Comparison of ENCODE assay signal across 9 cellular contexts in genomic region chr14:104798300-104799238, GRCh38. TPM values are rescaled to one million over a fixed set of nuclear protein-coding genes. Genes with fewer than 3 reads are reported as not detected.
DNase-seq lines count a peak whose midpoint lies in the region; ATAC-seq and TF ChIP-seq lines count a peak whose summit lies in the region.
"Had no signal": no experiment of that assay in that cellular context is flagged by ENCODE, and none has a peak within 500 bp of the region (broad histone marks: within the 10 kb centered on the region; RNA-seq: fewer than 3 reads in every experiment).

No MANE protein-coding gene starts in this region.

- H3K9me3 ChIP-seq in ascending aorta = no peaks in the 10 kb centered on the region
- H3K9me3 ChIP-seq in muscle layer of duodenum (ENCODE audit: control insufficient read depth in 1 of 2, low read length in 2 of 2) = no peaks in the 10 kb centered on the region
- H3K9me3 ChIP-seq in thyroid gland = no peaks in the 10 kb centered on the region

- peaks cover 25 to 29% of the 10 kb centered on the region in 2 donors for H3K4me1 ChIP-seq in ascending aorta
- H3K4me1 ChIP-seq in muscle layer of duodenum (ENCODE audit: control insufficient read depth in 1 of 2, insufficient read depth in 2 of 2, low read length in 2 of 2) = peaks cover 18 to 48% of the 10 kb centered on the region in 2 donors
- H3K4me1 ChIP-seq in thyroid gland = peaks cover 53 to 63% of the 10 kb centered on the region in 2 donors

- no peaks in the 10 kb centered on the region for H3K9me3 Mint-ChIP-seq in activated naive CD4-positive, alpha-beta T cell treated with anti-CD3 and anti-CD28 coated beads, Interleukin-2, amount 10 ng/mL, durations not matched to agents 7 days and 5 days

- ATAC-seq in esophagus mucosa = no peak

- H3K36me3 ChIP-seq in ascending aorta = no peaks in the 10 kb centered on the region
- H3K36me3 ChIP-seq in muscle layer of duodenum (ENCODE audit: control insufficient read depth in 1 of 2, insufficient read depth in 2 of 2, low read length in 2 of 2) = no peaks in the 10 kb centered on the region
- H3K36me3 ChIP-seq in thyroid gland = no peaks in the 10 kb centered on the region

- 66 to 67% methylated on average over 16 of the region's 16 CpGs for WGBS in thyroid gland, 2 donors

- H3K27me3 Mint-ChIP-seq in activated naive CD4-positive, alpha-beta T cell treated with anti-CD3 and anti-CD28 coated beads, Interleukin-2, amount 10 ng/mL, durations not matched to agents 7 days and 5 days = peaks cover 50% of the 10 kb centered on the region

- no peak for TF ChIP-seq POLR2A in thyroid gland (IDR thresholded peaks at IDR 0.05)

- no peak for TF ChIP-seq CTCF in ascending aorta (IDR thresholded peaks at IDR 0.05)
- TF ChIP-seq CTCF in thyroid gland (IDR thresholded peaks at IDR 0.05) = no peak
- TF ChIP-seq CTCF in GM10248 (IDR thresholded peaks at IDR 0.05; ENCODE audit: control extremely low read depth, extremely low read depth, low read depth, missing control alignments) = no peak

- POLR2A ChIA-PET in GM10248 (lab: Yijun Ruan, JAX) = no interaction called here

- H3K4me3 Mint-ChIP-seq in activated naive CD4-positive, alpha-beta T cell treated with anti-CD3 and anti-CD28 coated beads, Interleukin-2, amount 10 ng/mL, durations not matched to agents 7 days and 5 days = peak overlapping the region; percentile 43

- H3K36me3 Mint-ChIP-seq in activated naive CD4-positive, alpha-beta T cell treated with anti-CD3 and anti-CD28 coated beads, Interleukin-2, amount 10 ng/mL, durations not matched to agents 7 days and 5 days = peaks cover 4% of the 10 kb centered on the region

- no peak for DNase-seq in activated naive CD4-positive, alpha-beta T cell treated with anti-CD3 and anti-CD28 coated beads, Interleukin-2, amount 10 ng/mL, durations not matched to agents 7 days and 5 days
- DNase-seq in activated naive CD4-positive, alpha-beta T cell treated with anti-CD3 and anti-CD28 coated beads, Interleukin-2, amount 50 U/mL, for 16 hours = no peak
- DNase-seq in ascending aorta (ENCODE audit: low spot score in 2 of 2) (no peak), thyroid gland (no peak), GM10248 (ENCODE audit: extremely low spot score) (no peak), D341Med (ENCODE audit: low spot score) (no peak)
- DNase-seq: activated gamma-delta T cell had no signal

- H3K4me1 Mint-ChIP-seq in activated naive CD4-positive, alpha-beta T cell treated with anti-CD3 and anti-CD28 coated beads, Interleukin-2, amount 10 ng/mL, durations not matched to agents 7 days and 5 days = peaks cover 51% of the 10 kb centered on the region

- intact Hi-C loops in ascending aorta (cut with DNase I) (no loop called here), thyroid gland (cut with DNase I) (no loop called here)

- H3K27me3 ChIP-seq in ascending aorta (no peaks in the 10 kb centered on the region), muscle layer of duodenum (ENCODE audit: low read depth, low read length) (no peaks in the 10 kb centered on the region), thyroid gland (no peaks in the 10 kb centered on the region)

- CTCF ChIA-PET in activated naive CD4-positive, alpha-beta T cell treated with anti-CD3 and anti-CD28 coated beads, Interleukin-2, amount 10 ng/mL, durations not matched to agents 7 days and 5 days (lab: Charles Lee) = interaction anchor here (1.2 kb wide), 2 partner anchors 27 to 28 kb away, joined by 3 to 4 read pairs; no protein-coding TSS in a partner anchor
- CTCF ChIA-PET in GM10248 (lab: Yijun Ruan, JAX) = interaction anchor here (1.0 to 1.7 kb wide), 2 partner anchors 27 to 30 kb away, joined by 3 to 4 read pairs; no protein-coding TSS in a partner anchor

- no peak overlapping the region for H3K27ac Mint-ChIP-seq in activated naive CD4-positive, alpha-beta T cell treated with anti-CD3 and anti-CD28 coated beads, Interleukin-2, amount 10 ng/mL, durations not matched to agents 7 days and 5 days

- H3K4me3 ChIP-seq in ascending aorta = no peak overlapping the region
- H3K4me3 ChIP-seq in muscle layer of duodenum (ENCODE audit: low read depth in 1 of 2, low read length in 2 of 2) = no peak overlapping the region
- no peak overlapping the region for H3K4me3 ChIP-seq in thyroid gland (replicated peaks in 1 of 3)

- peak overlapping the region; percentile 96 to 99 for H3K27ac ChIP-seq in ascending aorta
- peak overlapping the region; percentile 92 for H3K27ac ChIP-seq in muscle layer of duodenum (ENCODE audit: low read length)
- H3K27ac ChIP-seq in thyroid gland = peak overlapping the region; percentile 98 to 100 (median 98)

RNA-seq across cellular contexts. Expression of gene ZBTB42, which starts 2.3 kb away (rescaled TPM):
- total RNA-seq in ascending aorta (23.5 TPM), thyroid gland (10 to 100 TPM; 12.9 to 29.4 (median 16.8) TPM), esophagus mucosa (6.4 TPM)

RNA-seq across cellular contexts. Expression of gene AKT1, which starts 3.0 kb away (rescaled TPM):
- 112 TPM for total RNA-seq in ascending aorta
- total RNA-seq in thyroid gland = 100 to 1,000 TPM in 3 of 4 donors, 10 to 100 TPM in 1; 99.8 to 179 (median 152) TPM
- 57.3 TPM for total RNA-seq in esophagus mucosa

RNA-seq across cellular contexts. Expression of gene SIVA1, which starts 45.6 kb away (rescaled TPM):
- total RNA-seq in ascending aorta (410 TPM), thyroid gland (100 to 1,000 TPM; 137 to 388 (median 239) TPM), esophagus mucosa (51.6 TPM)
